ENCODE assay signal across 3 cellular contexts in genomic region chr6:75431379-75431778, GRCh38.
TF ChIP-seq lines count a peak whose summit lies in the region.

No MANE protein-coding gene starts in this region.

TF ChIP-seq in H1, 55 proteins besides CTCF, POLR2A, EP300 and RAD21 (continued from another document):
- TF ChIP-seq RNF2 (IDR thresholded peaks at IDR 0.05; ENCODE audit: borderline replicate concordance, low read depth, low read length, missing control alignments, poor library complexity, severe bottlenecking) (no peak), POLR2AphosphoS5 (IDR thresholded peaks at IDR 0.05; ENCODE audit: low read depth, low read length) (no peak)

TF ChIP-seq in neural cell, 6 proteins besides CTCF, POLR2A, EP300 and RAD21 (continued from another document):
- TF ChIP-seq REST (IDR thresholded peaks at IDR 0.05; ENCODE audit: borderline replicate concordance) (no peak), TAF1 (IDR thresholded peaks at IDR 0.05; ENCODE audit: low read depth) (no peak), MXI1 (conservative IDR thresholded peaks at IDR 0.05; ENCODE audit: poor library complexity, severe bottlenecking) (no peak), POLR2AphosphoS5 (IDR thresholded peaks at IDR 0.05) (no peak)

TF ChIP-seq in GM23338, 12 proteins besides CTCF, POLR2A, EP300 and RAD21 (continued from another document):
- TF ChIP-seq ZNF462 (CRISPR knock-in tag; IDR thresholded peaks at IDR 0.05) (no peak), NANOG (IDR thresholded peaks at IDR 0.05; ENCODE audit: borderline replicate concordance) (no peak), EZH2phosphoT487 (IDR thresholded peaks at IDR 0.05; ENCODE audit: unreplicated experiment) (no peak)
